In genomic region chr10:46019541-46020343, GRCh38 we compare ENCODE assay signal across 12 cellular contexts.
DNase-seq lines count a peak whose midpoint lies in the region; TF ChIP-seq lines count a peak whose summit lies in the region.
"Had no signal": no experiment of that assay in that cellular context is flagged by ENCODE, and none has a peak within 500 bp of the region (broad histone marks: within the 10 kb centered on the region; RNA-seq: fewer than 3 reads in every experiment).

No MANE protein-coding gene starts in this region.

- H3K9me3 ChIP-seq in Loucy (ENCODE audit: insufficient read depth, low read depth, low read length) (no peaks in the 10 kb centered on the region), muscle layer of duodenum (ENCODE audit: control insufficient read depth in 1 of 2, low read length in 2 of 2) (no peaks in the 10 kb centered on the region)

- H3K4me1 ChIP-seq in Loucy (ENCODE audit: insufficient read depth, low read length, poor library complexity, severe bottlenecking) (peaks cover 47% of the 10 kb centered on the region), muscle layer of duodenum (ENCODE audit: control insufficient read depth in 1 of 2, insufficient read depth in 2 of 2, low read length in 2 of 2) (peaks cover 38 to 54% of the 10 kb centered on the region in 2 donors)

- H3K36me3 Mint-ChIP-seq in dendritic cell treated with granulocyte-macrophage colony-stimulating factor and Interleukin-4, amounts not matched to agents 40 ng/mL and 50 ng/mL, for 4 days (ENCODE audit: low read depth), result peaks cover 35% of the 10 kb centered on the region

- POLR2A ChIA-PET in RWPE1 (lab: Yijun Ruan, JAX; ENCODE audit: low non-redundant PET), result no interaction called here

- peak overlapping the region; percentile 69 for H3K4me3 Mint-ChIP-seq in dendritic cell treated with granulocyte-macrophage colony-stimulating factor and Interleukin-4, amounts not matched to agents 40 ng/mL and 50 ng/mL, for 4 days
- H3K4me3 Mint-ChIP-seq: activated T-cell treated with anti-CD3 and anti-CD28 coated beads, Interleukin-2, amount 50 U/mL, for 4 hours had no signal

- H3K79me2 ChIP-seq in Loucy (ENCODE audit: insufficient read depth, low read length), result peaks cover 100% of the 10 kb centered on the region

- TF ChIP-seq CTCF in Loucy (conservative IDR thresholded peaks at IDR 0.05; ENCODE audit: low read length), result no peak
- TF ChIP-seq CTCF in RWPE1 (conservative IDR thresholded peaks at IDR 0.05; ENCODE audit: low read depth), result no peak

- H3K4me3 ChIP-seq in Loucy (ENCODE audit: low read length, poor library complexity, severe bottlenecking) (peak overlapping the region; percentile 11), muscle layer of duodenum (ENCODE audit: low read depth in 1 of 2, low read length in 2 of 2) (no peak overlapping the region)

- CTCF ChIA-PET in RWPE1 (lab: Yijun Ruan, JAX), result no interaction called here

- H3F3A ChIP-seq in Loucy (ENCODE audit: low read depth), result no peaks in the 10 kb centered on the region

- H3K27me3 ChIP-seq in Loucy (ENCODE audit: insufficient read depth, low read length, poor library complexity, severe bottlenecking) (no peaks in the 10 kb centered on the region), muscle layer of duodenum (ENCODE audit: low read depth, low read length) (no peaks in the 10 kb centered on the region)

- DNase-seq in AML-193 (lab: John Stamatoyannopoulos, UW) (peak; percentile 27 to 30), NCI-H748 (lab: John Stamatoyannopoulos, UW; ENCODE audit: unreplicated experiment) (no peak), NCI-H510A (lab: John Stamatoyannopoulos, UW) (no peak), RWPE1 (ENCODE audit: low spot score) (no peak), SHP77 treated with DMSO at 0.1 percent for 48 hours (lab: John Stamatoyannopoulos, UW) (no peak)
- DNase-seq: activated T-cell treated with anti-CD3 and anti-CD28 coated beads, Interleukin-2, amount 50 U/mL, for 4 hours; DMS 273 treated with DMSO at 0.1 percent for 48 hours; HCEC 1CT; NCI-H2171 treated with DMSO at 0.1 percent for 48 hours had no signal

- peak overlapping the region; percentile 8 for H3K9ac ChIP-seq in Loucy (ENCODE audit: low read depth, low read length, poor library complexity, severe bottlenecking)

- H3K36me3 ChIP-seq in Loucy (ENCODE audit: insufficient read depth, low read length) (peaks cover 24% of the 10 kb centered on the region), muscle layer of duodenum (ENCODE audit: control insufficient read depth in 1 of 2, insufficient read depth in 2 of 2, low read length in 2 of 2) (peaks cover 6 to 16% of the 10 kb centered on the region in 2 donors)

- H3K4me2 ChIP-seq in Loucy (ENCODE audit: low read depth, low read length, poor library complexity, severe bottlenecking), result peak overlapping the region; percentile 50

- H3K27me3 Mint-ChIP-seq in dendritic cell treated with granulocyte-macrophage colony-stimulating factor and Interleukin-4, amounts not matched to agents 40 ng/mL and 50 ng/mL, for 4 days, result no peaks in the 10 kb centered on the region

- peak overlapping the region; percentile 94 for H3K27ac Mint-ChIP-seq in dendritic cell treated with granulocyte-macrophage colony-stimulating factor and Interleukin-4, amounts not matched to agents 40 ng/mL and 50 ng/mL, for 4 days

- no peaks in the 10 kb centered on the region for H3K9me3 Mint-ChIP-seq in dendritic cell treated with granulocyte-macrophage colony-stimulating factor and Interleukin-4, amounts not matched to agents 40 ng/mL and 50 ng/mL, for 4 days
- H3K9me3 Mint-ChIP-seq: activated T-cell treated with anti-CD3 and anti-CD28 coated beads, Interleukin-2, amount 50 U/mL, for 4 hours had no signal

- H4K20me1 ChIP-seq in Loucy (ENCODE audit: insufficient read depth, low read length, poor library complexity, severe bottlenecking), result peaks cover 96% of the 10 kb centered on the region

- intact Hi-C loops in dendritic cell treated with granulocyte-macrophage colony-stimulating factor and Interleukin-4, amounts not matched to agents 40 ng/mL and 50 ng/mL, for 4 days (cut with micrococcal nuclease), result no loop called here

- no peaks in the 10 kb centered on the region for H3K9me2 ChIP-seq in Loucy (replicated peaks; ENCODE audit: low read depth, low read length)

- H3K27ac ChIP-seq in muscle layer of duodenum (ENCODE audit: low read length) (peak overlapping the region; percentile 34), RWPE1 (no peak overlapping the region)

- peaks cover 72% of the 10 kb centered on the region for H3K4me1 Mint-ChIP-seq in dendritic cell treated with granulocyte-macrophage colony-stimulating factor and Interleukin-4, amounts not matched to agents 40 ng/mL and 50 ng/mL, for 4 days (ENCODE audit: low read depth)

- no peak overlapping the region for H2AFZ ChIP-seq in Loucy (ENCODE audit: low read length)

Comparison
In these comparisons a context has a peak if more than half of its experiments do, and no peak if none do; other contexts are left out.
1. DNase-seq: peak in AML-193 (2 of 2); none in NCI-H748 (single experiment), NCI-H510A (single experiment), RWPE1 (single experiment) and SHP77 treated with DMSO at 0.1 percent for 48 hours (single experiment).